In genomic region chr7:11749629-11750028, GRCh38 we compare ENCODE assay signal across 14 cellular contexts.
"Had no signal": no experiment of that assay in that cellular context is flagged by ENCODE, and none has a peak within 500 bp of the region (broad histone marks: within the 10 kb centered on the region; RNA-seq: fewer than 3 reads in every experiment).

No MANE protein-coding gene starts in this region.

- DNase-seq: activated CD4-positive, alpha-beta memory T cell treated with anti-CD3 and anti-CD28 coated beads, Interleukin-2, amount 10 ng/mL, durations not matched to agents 7 days and 5 days; activated CD4-positive, alpha-beta T cell treated with anti-CD3 and anti-CD28 coated beads for 4 hours; activated gamma-delta T cell; activated T-cell treated with anti-CD3 and anti-CD28 coated beads, Interleukin-2, amount 50 U/mL, for 48 hours; amygdala; brain microvascular endothelial cell; effector memory CD4-positive, alpha-beta T cell; mucosa of descending colon; natural killer cell; stimulated activated CD4-positive, alpha-beta T cell treated with anti-CD3 and anti-CD28 coated beads, Interleukin-4, amount 100 ng/mL, for 1 hour; stimulated activated naive B cell treated with anti-CD40 and anti-IgM and Interleukin-4, amounts not matched to agents 10 μg/mL and 1 μg/mL and 100 μg/mL, for 72 hours; T-helper 2 cell; thyroid gland had no signal

- ATAC-seq: left lobe of liver; mucosa of descending colon; stimulated activated naive B cell treated with anti-CD40 and anti-IgM and Interleukin-4, amounts not matched to agents 10 μg/mL and 1 μg/mL and 100 μg/mL, for 72 hours had no signal
